In the genomic region with DNA sequence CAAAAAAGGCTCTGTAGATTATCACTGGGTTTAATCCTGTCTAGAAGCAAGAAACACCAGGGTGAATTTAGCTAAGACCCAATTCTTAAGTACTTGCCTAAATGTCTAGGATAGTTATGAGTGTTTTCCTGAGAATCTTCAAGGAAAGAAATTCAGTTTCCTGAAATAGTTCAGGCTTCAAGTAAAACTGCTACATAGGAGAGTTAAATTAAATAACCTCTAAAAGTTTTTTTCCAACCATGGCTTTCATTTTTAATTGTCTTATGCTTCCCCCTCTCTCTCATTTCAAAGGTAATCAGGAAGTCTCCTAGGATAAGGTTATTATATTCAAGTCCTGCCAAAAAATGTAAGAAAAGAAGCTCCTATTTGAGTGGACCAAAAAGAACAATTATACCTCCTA, we compare ENCODE assay signal across 16 cellular contexts. TPM values are rescaled to one million over a fixed set of nuclear protein-coding genes. Genes with fewer than 3 reads are reported as not detected.
DNase-seq lines count a peak whose midpoint lies in the region; FAIRE-seq and TF ChIP-seq lines count a peak whose summit lies in the region.
"Had no signal": no experiment of that assay in that cellular context is flagged by ENCODE, and none has a peak within 500 bp of the region (broad histone marks: within the 10 kb centered on the region; RNA-seq: fewer than 3 reads in every experiment).

No MANE protein-coding gene starts in this region.

- no peak for DNase-seq in MCF 10A (ENCODE audit: unreplicated experiment)
- no peak for DNase-seq in breast epithelium (ENCODE audit: low spot score in 2 of 2)
- DNase-seq in astrocyte (ENCODE audit: low read depth), result no peak
- no peak for DNase-seq in activated effector memory CD4-positive, alpha-beta T cell treated with Interleukin-2 at 50 U/mL for 16 hours
- DNase-seq in HuH-7.5 (ENCODE audit: low spot score), result no peak
- no peak for DNase-seq in OCI-M2 (lab: John Stamatoyannopoulos, UW; ENCODE audit: unreplicated experiment)
- DNase-seq: CD4-positive, CD25-positive, alpha-beta regulatory T cell; DMS79 treated with DMSO at 0.1 percent for 48 hours; H7; NCI-H1105 treated with DMSO at 0.1 percent for 48 hours; NCI-H1694 treated with DMSO at 0.1 percent for 48 hours; NCI-H2107; NCI-H524 treated with DMSO at 0.1 percent for 48 hours; RPMI8226 had no signal

- POLR2A ChIA-PET in MCF 10A (lab: Yijun Ruan, JAX), result interaction anchor here (0.6 to 3.7 kb wide), 10 partner anchors 9 to 1331 kb away, joined by 3 to 11 read pairs (median 4); no protein-coding TSS in a partner anchor
- POLR2A ChIA-PET in HEK293 (lab: Yijun Ruan, JAX), result no interaction called here

- H3K4me2 ChIP-seq in astrocyte (ENCODE audit: low read length), result peak overlapping the region; percentile 14

- CTCF ChIA-PET in MCF 10A (lab: Yijun Ruan, JAX), result interaction anchor here (0.7 to 7.2 kb wide), 6 partner anchors 8 to 102 kb away, joined by 3 to 64 read pairs (median 6); no protein-coding TSS in a partner anchor
- CTCF ChIA-PET in HEK293 (lab: Yijun Ruan, JAX), result interaction anchor here (0.7 to 4.8 kb wide), 3 partner anchors 8 to 933 kb away, joined by 3 to 27 read pairs (median 5); no protein-coding TSS in a partner anchor

- intact Hi-C loops in MCF 10A (cut with micrococcal nuclease), result no loop called here
- intact Hi-C loops in breast epithelium (cut with DNase I; ENCODE audit: low total_unique reads), result no loop called here

- no peak for TF ChIP-seq POLR2A in breast epithelium (IDR thresholded peaks at IDR 0.05)

- H3K36me3 ChIP-seq in breast epithelium (no peaks in the 10 kb centered on the region), HEK293 (ENCODE audit: control insufficient read depth in 2 of 2, insufficient read depth in 1 of 2, low read length in 2 of 2) (no peaks in the 10 kb centered on the region), astrocyte (ENCODE audit: insufficient read depth, low read length) (no peaks in the 10 kb centered on the region)

- H3K4me1 ChIP-seq in breast epithelium, result no peaks in the 10 kb centered on the region
- peaks cover 28% of the 10 kb centered on the region for H3K4me1 ChIP-seq in HEK293 (ENCODE audit: control insufficient read depth, insufficient read depth, low read length)
- peaks cover 9% of the 10 kb centered on the region for H3K4me1 ChIP-seq in astrocyte (ENCODE audit: insufficient read depth, low read length)

- no peaks in the 10 kb centered on the region for H3K9me3 ChIP-seq in breast epithelium
- no peaks in the 10 kb centered on the region for H3K9me3 ChIP-seq in HEK293 (ENCODE audit: control insufficient read depth, insufficient read depth, low read depth, low read length)
- no peaks in the 10 kb centered on the region for H3K9me3 ChIP-seq in astrocyte (ENCODE audit: insufficient read depth, low read depth, low read length)

- TF ChIP-seq CTCF in MCF 10A (IDR thresholded peaks at IDR 0.05; ENCODE audit: unreplicated experiment) (no peak), breast epithelium (IDR thresholded peaks at IDR 0.05) (no peak), HEK293 (tag by site-specific recombination; IDR thresholded peaks at IDR 0.05) (no peak), astrocyte (IDR thresholded peaks at IDR 0.05; ENCODE audit: insufficient read depth, low read depth, low read length) (no peak)

- no peak overlapping the region for H2AFZ ChIP-seq in astrocyte (ENCODE audit: low read depth, low read length)

- no peaks in the 10 kb centered on the region for H4K20me1 ChIP-seq in astrocyte (ENCODE audit: insufficient read depth, low read length)

- H3K9ac ChIP-seq in astrocyte (ENCODE audit: low read length), result no peak overlapping the region

- H3K9me3 Mint-ChIP-seq in MCF 10A (ENCODE audit: unreplicated experiment), result no peaks in the 10 kb centered on the region
- peaks cover 4% of the 10 kb centered on the region for H3K9me3 Mint-ChIP-seq in astrocyte (ENCODE audit: unreplicated experiment)

- BruUV-seq in MCF 10A (replicated peaks; lab: Mats Ljungman, UMichigan), result TSS peak; percentile 97

- H3K79me2 ChIP-seq in astrocyte (ENCODE audit: insufficient read depth, low read length), result no peaks in the 10 kb centered on the region

- H3K36me3 Mint-ChIP-seq in MCF 10A (ENCODE audit: insufficient read depth, unreplicated experiment) (no peaks in the 10 kb centered on the region), astrocyte (ENCODE audit: low read depth, unreplicated experiment) (no peaks in the 10 kb centered on the region)
- H3K36me3 Mint-ChIP-seq: CD4-positive, CD25-positive, alpha-beta regulatory T cell had no signal

- H3K4me1 Mint-ChIP-seq in MCF 10A (ENCODE audit: insufficient read depth, unreplicated experiment) (peaks cover 17% of the 10 kb centered on the region), astrocyte (ENCODE audit: low read depth, unreplicated experiment) (peaks cover 12% of the 10 kb centered on the region)

- H3K27me3 Mint-ChIP-seq in MCF 10A (ENCODE audit: insufficient read depth, unreplicated experiment) (no peaks in the 10 kb centered on the region), astrocyte (ENCODE audit: low read depth, unreplicated experiment) (peaks cover 5% of the 10 kb centered on the region)

- H3K4me3 ChIP-seq in breast epithelium (no peak overlapping the region), HEK293 (ENCODE audit: low read depth, low read length) (no peak overlapping the region), astrocyte (ENCODE audit: insufficient read depth, low read depth, low read length) (no peak overlapping the region)

- H3K27me3 ChIP-seq in breast epithelium, result no peaks in the 10 kb centered on the region
- H3K27me3 ChIP-seq in astrocyte (ENCODE audit: insufficient read depth, low read length), result no peaks in the 10 kb centered on the region

- no peak for FAIRE-seq in astrocyte (lab: Jason Lieb, UNC)

- no peak overlapping the region for H3K27ac Mint-ChIP-seq in MCF 10A (ENCODE audit: low read depth, unreplicated experiment)
- H3K27ac Mint-ChIP-seq in astrocyte (ENCODE audit: unreplicated experiment), result peak overlapping the region; percentile 67
- H3K27ac Mint-ChIP-seq: CD4-positive, CD25-positive, alpha-beta regulatory T cell; IgD-negative memory B cell had no signal

- no peak overlapping the region for H3K4me3 Mint-ChIP-seq in MCF 10A (ENCODE audit: unreplicated experiment)
- no peak overlapping the region for H3K4me3 Mint-ChIP-seq in astrocyte (ENCODE audit: unreplicated experiment)
- H3K4me3 Mint-ChIP-seq: CD4-positive, CD25-positive, alpha-beta regulatory T cell; IgD-negative memory B cell had no signal

- H3K27ac ChIP-seq in breast epithelium (no peak overlapping the region), HEK293 (ENCODE audit: extremely low read depth, low read depth, low read length) (no peak overlapping the region), astrocyte (ENCODE audit: low read depth, low read length) (no peak overlapping the region)

TF ChIP-seq in HEK293, 187 proteins besides CTCF, POLR2A, EP300 and RAD21:
- TF ChIP-seq ZNF561 (tag by site-specific recombination; IDR thresholded peaks at IDR 0.05; ENCODE audit: borderline replicate concordance), result no peak
- no peak for TF ChIP-seq KLF1 (tag by site-specific recombination; IDR thresholded peaks at IDR 0.05)
- TF ChIP-seq SETDB1 (IDR thresholded peaks at IDR 0.05; ENCODE audit: insufficient read length, low read length), result no peak
- TF ChIP-seq ZNF335 (tag by site-specific recombination; conservative IDR thresholded peaks at IDR 0.05), result peak; percentile 18; the same call in 1 of the 2 replicates
- 0 out of 2 replicates have a peak, but pooled peaks have one; percentile 10 for TF ChIP-seq ZNF184 (tag by site-specific recombination; IDR thresholded peaks at IDR 0.05)
- no peak for TF ChIP-seq ZNF837 (tag by site-specific recombination; IDR thresholded peaks at IDR 0.05)
TF ChIP-seq in HEK293: peak in this region for 2.

RNA-seq across cellular contexts. Expression of gene FBXO28, which starts 46.7 kb away (rescaled TPM):
- 97.6 and 110 TPM in 2 replicates for total RNA-seq in MCF 10A (2022)
- total RNA-seq in breast epithelium, result 10 to 100 TPM; 23.9 to 50.5 (median 26.2) TPM
- 28.9 and 32.6 TPM in 2 replicates for total RNA-seq in astrocyte
